ENCODE assay signal across 8 cellular contexts in the genomic region with DNA sequence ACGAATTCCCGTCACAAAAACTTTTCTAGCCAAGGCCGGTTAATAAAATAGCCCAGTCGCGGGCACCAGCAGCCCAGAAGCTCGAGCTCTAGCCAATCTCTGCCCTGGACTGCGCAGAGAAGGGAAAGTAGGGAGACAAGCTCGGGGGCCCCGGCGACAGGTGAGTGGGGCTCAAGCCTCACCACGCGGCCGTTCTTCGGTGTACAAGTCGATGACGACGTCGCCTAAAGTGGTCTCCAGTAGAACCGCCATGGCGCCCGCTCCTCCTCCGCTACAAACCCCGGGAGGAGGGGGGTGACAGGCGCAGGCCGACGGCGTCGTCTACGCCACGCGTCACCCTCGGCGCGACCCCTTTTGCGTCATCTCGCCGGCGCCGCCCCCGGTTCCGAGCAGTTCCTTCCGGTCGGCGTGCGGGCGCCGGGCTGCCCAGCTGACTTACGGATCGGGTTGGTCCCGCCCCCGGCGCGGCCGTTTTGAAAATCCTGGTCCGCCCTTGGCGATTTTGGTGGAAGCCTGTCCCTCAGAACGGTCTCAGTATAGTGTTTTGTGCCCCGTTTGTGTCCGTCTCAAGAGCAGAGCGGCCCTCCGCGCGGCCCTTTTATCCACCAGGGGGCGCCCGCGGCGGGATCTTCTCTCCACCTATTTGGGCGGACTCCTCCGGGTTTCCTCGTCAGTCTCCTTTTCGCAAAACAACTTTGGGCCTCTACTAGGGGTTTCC. TPM values are rescaled to one million over a fixed set of nuclear protein-coding genes. Genes with fewer than 3 reads are reported as not detected.
DNase-seq lines count a peak whose midpoint lies in the region; ATAC-seq and TF ChIP-seq lines count a peak whose summit lies in the region.

A gene with protein sequence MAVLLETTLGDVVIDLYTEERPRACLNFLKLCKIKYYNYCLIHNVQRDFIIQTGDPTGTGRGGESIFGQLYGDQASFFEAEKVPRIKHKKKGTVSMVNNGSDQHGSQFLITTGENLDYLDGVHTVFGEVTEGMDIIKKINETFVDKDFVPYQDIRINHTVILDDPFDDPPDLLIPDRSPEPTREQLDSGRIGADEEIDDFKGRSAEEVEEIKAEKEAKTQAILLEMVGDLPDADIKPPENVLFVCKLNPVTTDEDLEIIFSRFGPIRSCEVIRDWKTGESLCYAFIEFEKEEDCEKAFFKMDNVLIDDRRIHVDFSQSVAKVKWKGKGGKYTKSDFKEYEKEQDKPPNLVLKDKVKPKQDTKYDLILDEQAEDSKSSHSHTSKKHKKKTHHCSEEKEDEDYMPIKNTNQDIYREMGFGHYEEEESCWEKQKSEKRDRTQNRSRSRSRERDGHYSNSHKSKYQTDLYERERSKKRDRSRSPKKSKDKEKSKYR (minus strand): TSS at position 290 of the 718 bp plus-strand sequence. CDS start 38 bp downstream, at position 252.

- TF ChIP-seq CTCF in GM13976 (IDR thresholded peaks at IDR 0.05; ENCODE audit: borderline replicate concordance, control extremely low read depth, extremely low read depth, insufficient read depth, missing control alignments): peak; percentile 66
- TF ChIP-seq CTCF in prostate gland (IDR thresholded peaks at IDR 0.05): peak; percentile 93 to 95 (median 94)

- no peaks in the 10 kb centered on the region for H3K9me3 ChIP-seq in prostate gland

- peaks cover 6% of the 10 kb centered on the region for H3K4me1 ChIP-seq in prostate gland (replicated peaks)
- H3K4me1 ChIP-seq in urinary bladder (ENCODE audit: insufficient read depth): no peaks in the 10 kb centered on the region

- no peaks in the 10 kb centered on the region for H3K36me3 ChIP-seq in prostate gland
- H3K36me3 ChIP-seq in urinary bladder (ENCODE audit: insufficient read depth): no peaks in the 10 kb centered on the region

- peak; percentile 95 for DNase-seq in GM13976 (ENCODE audit: low spot score)
- DNase-seq in NCI-H1436 treated with DMSO at 0.1 percent for 48 hours (lab: John Stamatoyannopoulos, UW): peak; percentile 46
- DNase-seq in amniotic stem cell (lab: John Stamatoyannopoulos, UW): peak; percentile 90
- DNase-seq in left cardiac atrium: peak; percentile 98
- peak; percentile 93 for DNase-seq in prostate gland (ENCODE audit: low spot score)

- TF ChIP-seq POLR2A in prostate gland (IDR thresholded peaks at IDR 0.05): peak; percentile 86

- peak within 1 kb of the TSS; percentile 71 to 86 for H3K4me3 ChIP-seq in prostate gland
- peak within 1 kb of the TSS; percentile 84 for H3K4me3 ChIP-seq in urinary bladder (ENCODE audit: low read depth, low read length)

- in situ Hi-C loops in GM13976 (cut with MboI; ENCODE audit: low sequenced_read_pairs, unreplicated experiment): no loop called here

- H3K27ac ChIP-seq in prostate gland: peak within 1 kb of the TSS; percentile 91
- peak within 1 kb of the TSS; percentile 93 for H3K27ac ChIP-seq in urinary bladder (ENCODE audit: low read depth)

- intact Hi-C loops in T-helper 1 cell treated with Interleukin-12 subunit alpha and Interleukin-12 subunit beta and Interleukin-4 antibody, amounts not matched to agents 30 ng/mL and 1 ng/mL, for 36 hours (cut with micrococcal nuclease): loop anchor here (1.0 to 10.0 kb wide), 16 partner anchors 19 to 1906 kb away; a partner anchor contains a TSS
- intact Hi-C loops in left cardiac atrium (cut with DNase I) (no loop called here), prostate gland (cut with DNase I) (no loop called here)

- under 1% methylated on average over 71 of the region's 71 CpGs for WGBS in prostate gland
- under 1% methylated on average over 71 of the region's 71 CpGs for WGBS in urinary bladder

- no peaks in the 10 kb centered on the region for H3K27me3 ChIP-seq in prostate gland (replicated peaks; ENCODE audit: insufficient read depth)

- ATAC-seq in HG02852 (IDR thresholded peaks at IDR 0.05; ENCODE audit: unreplicated experiment) (peak; percentile 91), left cardiac atrium (peak; percentile 98 to 99)

RNA-seq across cellular contexts. Expression of the gene that starts here (rescaled TPM):
- total RNA-seq in T-helper 1 cell treated with Interleukin-12 subunit alpha and Interleukin-12 subunit beta and Interleukin-4 antibody, amounts not matched to agents 30 ng/mL and 1 ng/mL, for 36 hours: 19.8 and 21.2 TPM in 2 replicates
- 10 to 100 TPM; 18.1 to 23.3 TPM for total RNA-seq in left cardiac atrium
- total RNA-seq in prostate gland: 10 to 100 TPM; 23.4 to 27.2 TPM
- 60.9 TPM for total RNA-seq in urinary bladder
- polyA plus RNA-seq in urinary bladder: 19.6 TPM

Comparison
In these comparisons a context has a peak if more than half of its experiments do, and no peak if none do; other contexts are left out.
1. Peak in every context shown above with its lines: DNase-seq, ATAC-seq, H3K4me3 ChIP-seq and H3K27ac ChIP-seq.
2. DNase-seq: peak in every context shown above with its lines; median percentile 98 in left cardiac atrium; 95 in GM13976; 93 in prostate gland; 90 in amniotic stem cell; 46 in NCI-H1436 treated with DMSO at 0.1 percent for 48 hours.